Comparison of ENCODE assay signal across 8 cellular contexts in genomic region chr14:81435578-81436295, GRCh38. TPM values are rescaled to one million over a fixed set of nuclear protein-coding genes. Genes with fewer than 3 reads are reported as not detected.
A peak's percentile ranks its signal among the peaks of the same experiment; 100 is the strongest.
DNase-seq lines count a peak whose midpoint lies in the region; ATAC-seq and TF ChIP-seq lines count a peak whose summit lies in the region.

No MANE protein-coding gene starts in this region.

- H3K23ac ChIP-seq in trophoblast cell (ENCODE audit: low read length) = no peak overlapping the region

- H4K20me1 ChIP-seq in BLaER1 treated with 17β-estradiol and CSF1 and Interleukin-3, amounts not matched to agents 10 nM and 100 nM = peaks cover 0 to 6% (median 0%) of the 10 kb centered on the region in 11 experiments; a peak in 1 of 22 replicates
- H4K20me1 ChIP-seq in PC-3 (ENCODE audit: low read length) = no peaks in the 10 kb centered on the region

- no peaks in the 10 kb centered on the region for H3K36me3 ChIP-seq in BLaER1 treated with 17β-estradiol and CSF1 and Interleukin-3, amounts not matched to agents 10 nM and 100 nM
- H3K36me3 ChIP-seq in PC-3 (ENCODE audit: low read depth, low read length) = no peaks in the 10 kb centered on the region
- no peaks in the 10 kb centered on the region for H3K36me3 ChIP-seq in right atrium auricular region
- no peaks in the 10 kb centered on the region for H3K36me3 ChIP-seq in trophoblast cell (ENCODE audit: control insufficient read depth in 1 of 2, insufficient read depth in 2 of 2, low read length in 2 of 2)

- peak overlapping the region; percentile 46 to 72 (median 64); a peak in 21 of 22 replicates for H3K4me2 ChIP-seq in BLaER1 treated with 17β-estradiol and CSF1 and Interleukin-3, amounts not matched to agents 10 nM and 100 nM
- H3K4me2 ChIP-seq in PC-3 (ENCODE audit: low read length) (peak overlapping the region; percentile 99), trophoblast cell (ENCODE audit: low read length) (peak overlapping the region; percentile 96)

- no peak overlapping the region for H3K14ac ChIP-seq in trophoblast cell (ENCODE audit: low read length)

- peak overlapping the region; percentile 35 to 64 (median 50); a peak in 17 of 20 replicates for H3K4me3 ChIP-seq in BLaER1 treated with 17β-estradiol and CSF1 and Interleukin-3, amounts not matched to agents 10 nM and 100 nM
- H3K4me3 ChIP-seq in PC-3 (ENCODE audit: low read length) = peak overlapping the region; percentile 86
- peak overlapping the region; percentile 49 to 61 for H3K4me3 ChIP-seq in right atrium auricular region
- H3K4me3 ChIP-seq in trophoblast cell (ENCODE audit: low read depth, low read length) = peak overlapping the region; percentile 82

- H4K91ac ChIP-seq in trophoblast cell (ENCODE audit: low read depth, low read length) = no peak overlapping the region

- POLR2A ChIA-PET in PC-3 (lab: Charles Lee; ENCODE audit: unreplicated experiment) = interaction anchor here (0.5 to 1.3 kb wide), 2 partner anchors 34 to 111 kb away, joined by 3 to 6 read pairs; no protein-coding TSS in a partner anchor

- no peak overlapping the region for H3K27ac ChIP-seq in BLaER1 treated with 17β-estradiol and CSF1 and Interleukin-3, amounts not matched to agents 10 nM and 100 nM
- H3K27ac ChIP-seq in PC-3 (ENCODE audit: low read length) (no peak overlapping the region), right atrium auricular region (peak overlapping the region; percentile 54 to 67), trophoblast cell (ENCODE audit: low read depth, low read length) (no peak overlapping the region)

- no peaks in the 10 kb centered on the region for H3K9me2 ChIP-seq in PC-3 (replicated peaks; ENCODE audit: low read length)

- H2BK5ac ChIP-seq in trophoblast cell (ENCODE audit: low read depth, low read length, poor library complexity) = no peak overlapping the region

- peaks cover 0 to 5% (median 0%) of the 10 kb centered on the region in 10 experiments; a peak in 3 of 20 replicates for H3K4me1 ChIP-seq in BLaER1 treated with 17β-estradiol and CSF1 and Interleukin-3, amounts not matched to agents 10 nM and 100 nM
- H3K4me1 ChIP-seq in PC-3 (ENCODE audit: insufficient read depth, low read length) (peaks cover 13% of the 10 kb centered on the region), right atrium auricular region (peaks cover 0 to 19% of the 10 kb centered on the region in 2 donors), trophoblast cell (ENCODE audit: control insufficient read depth in 1 of 2, insufficient read depth in 2 of 2, low read length in 2 of 2) (peaks cover 0 to 8% of the 10 kb centered on the region in 2 experiments)

- H3K4ac ChIP-seq in trophoblast cell (ENCODE audit: low read depth, low read length) = peak overlapping the region; percentile 29

- H3K79me2 ChIP-seq in PC-3 (ENCODE audit: low read length) = no peaks in the 10 kb centered on the region
- H3K79me2 ChIP-seq in trophoblast cell (ENCODE audit: control insufficient read depth, insufficient read depth, low read length, poor library complexity) = peaks cover 4% of the 10 kb centered on the region

- no peak overlapping the region for H3K9ac ChIP-seq in BLaER1 treated with 17β-estradiol and CSF1 and Interleukin-3, amounts not matched to agents 10 nM and 100 nM
- H3K9ac ChIP-seq in PC-3 (ENCODE audit: low read length) (peak overlapping the region; percentile 42), trophoblast cell (ENCODE audit: low read length) (no peak overlapping the region)

- peaks cover 2% of the 10 kb centered on the region for H3K79me1 ChIP-seq in trophoblast cell (ENCODE audit: low read length)

- peak overlapping the region; percentile 7 for H3K18ac ChIP-seq in trophoblast cell (ENCODE audit: low read length)

- peak; percentile 40 for ATAC-seq in GM19372 (IDR thresholded peaks at IDR 0.05; ENCODE audit: low read depth, unreplicated experiment)
- ATAC-seq in HG03442 (IDR thresholded peaks at IDR 0.05; ENCODE audit: unreplicated experiment) = peak; percentile 28
- ATAC-seq in PC-3 = peak; percentile 54

- peaks cover 58 to 96% (median 62%) of the 10 kb centered on the region in 11 experiments for H3K27me3 ChIP-seq in BLaER1 treated with 17β-estradiol and CSF1 and Interleukin-3, amounts not matched to agents 10 nM and 100 nM
- H3K27me3 ChIP-seq in PC-3 (ENCODE audit: low read length) = peaks cover 16% of the 10 kb centered on the region; the same call in 1 of the 2 replicates
- peaks cover 0 to 6% of the 10 kb centered on the region in 2 donors for H3K27me3 ChIP-seq in right atrium auricular region
- no peaks in the 10 kb centered on the region for H3K27me3 ChIP-seq in trophoblast cell (ENCODE audit: insufficient read depth, low read length)

- H4K12ac ChIP-seq in trophoblast cell (ENCODE audit: low read depth, low read length) = no peak overlapping the region

- no TSS peak for BruUV-seq in PC-3 (replicated peaks; lab: Mats Ljungman, UMichigan)

- WGBS in trophoblast cell (ENCODE audit: extremely low coverage, insufficient coverage, insufficient read length) = no CpG with 5 or more reads among the region's 65 CpGs

- peak; percentile 57 for DNase-seq in PC-3
- peak in 43 of 58 donors; percentile 19 to 74 (median 43) for DNase-seq in anterior cingulate cortex (lab: John Stamatoyannopoulos, UW)
- DNase-seq in right atrium auricular region (ENCODE audit: low spot score) = peak; percentile 66
- DNase-seq in trophoblast cell = peak in 1 of 2 donors; percentile 26
- DNase-seq in posterior vena cava (ENCODE audit: low spot score) = no peak

- TF ChIP-seq CTCF in PC-3 (conservative IDR thresholded peaks at IDR 0.05; ENCODE audit: low read depth, low read length) (no peak), right atrium auricular region (IDR thresholded peaks at IDR 0.05) (no peak)

- H3F3A ChIP-seq in PC-3 (ENCODE audit: low read length, unreplicated experiment) = no peaks in the 10 kb centered on the region

- intact Hi-C loops in PC-3 (cut with micrococcal nuclease) (loop anchor here (1.0 to 5.0 kb wide), 3 partner anchors 35 to 113 kb away; partner anchors contain the start of gene STON2), posterior vena cava (cut with DNase I) (no loop called here)

- no peak overlapping the region for H2BK120ac ChIP-seq in trophoblast cell (ENCODE audit: insufficient read depth, low read length, poor library complexity)

- no peak overlapping the region for H4K8ac ChIP-seq in trophoblast cell (ENCODE audit: low read depth, low read length)

- H2AK5ac ChIP-seq in trophoblast cell (ENCODE audit: low read length) = no peak overlapping the region

- peaks cover 13 to 31% (median 22%) of the 10 kb centered on the region in 11 experiments for H3K9me3 ChIP-seq in BLaER1 treated with 17β-estradiol and CSF1 and Interleukin-3, amounts not matched to agents 10 nM and 100 nM (replicated peaks in 1 of 11)
- no peaks in the 10 kb centered on the region for H3K9me3 ChIP-seq in PC-3 (ENCODE audit: low read length)
- H3K9me3 ChIP-seq in right atrium auricular region = no peaks in the 10 kb centered on the region
- no peaks in the 10 kb centered on the region for H3K9me3 ChIP-seq in trophoblast cell (ENCODE audit: insufficient read depth, low read depth, low read length)

- H2AFZ ChIP-seq in PC-3 (ENCODE audit: low read length) (peak overlapping the region; percentile 47), trophoblast cell (ENCODE audit: insufficient read depth, low read length, poor library complexity) (peak overlapping the region; percentile 71)

- H2BK12ac ChIP-seq in trophoblast cell (ENCODE audit: low read length) = no peak overlapping the region

- CTCF ChIA-PET in PC-3 (lab: Charles Lee) = interaction anchor here (1.1 to 1.8 kb wide), 3 partner anchors 29 to 166 kb away, joined by 4 to 9 read pairs (median 4); partner anchors contain the start of gene STON2

RNA-seq across cellular contexts. Expression of gene STON2, which starts 35.6 kb away (rescaled TPM):
- total RNA-seq in PC-3 (2014; rRNA removed) = 12.3 and 16.1 TPM in 2 replicates
- 10 to 100 TPM in 1 of 2 donors, 1 to 10 TPM in 1; 8.6 to 14.1 TPM for total RNA-seq in right atrium auricular region
- 20.0 and 21.6 TPM in 2 replicates for polyA plus RNA-seq in trophoblast cell (2013)
- total RNA-seq in posterior vena cava = 10 to 100 TPM; 20.5 to 25.1 TPM

Comparison
In these comparisons a context has a peak if more than half of its experiments do, and no peak if none do; other contexts are left out.
1. H3K27ac ChIP-seq: peak in right atrium auricular region (2 of 2); none in BLaER1 treated with 17β-estradiol and CSF1 and Interleukin-3, amounts not matched to agents 10 nM and 100 nM (0 of 11), PC-3 (single experiment) and trophoblast cell (single experiment).
2. Peak in every context shown above with its lines, with median percentiles within 50 percentile points of each other: H3K4me2 ChIP-seq, H3K4me3 ChIP-seq and ATAC-seq.